ENCODE assay signal across 1 cellular context in genomic region chr17:48590603-48591161, GRCh38.
TF ChIP-seq lines count a peak whose summit lies in the region.

No MANE protein-coding gene starts in this region.

TF ChIP-seq in H1, 55 proteins besides CTCF, POLR2A, EP300 and RAD21:
- no peak for TF ChIP-seq SP4 (IDR thresholded peaks at IDR 0.05; ENCODE audit: low read length)
- TF ChIP-seq SUZ12 (IDR thresholded peaks at IDR 0.05; ENCODE audit: low read length) = 0 out of 2 replicates have a peak, but pooled peaks have one; percentile 58
